In genomic region chr2:117661619-117662018, GRCh38 we compare ENCODE assay signal across 12 cellular contexts.
DNase-seq lines count a peak whose midpoint lies in the region; ATAC-seq and TF ChIP-seq lines count a peak whose summit lies in the region.
"Had no signal": no experiment of that assay in that cellular context is flagged by ENCODE, and none has a peak within 500 bp of the region (broad histone marks: within the 10 kb centered on the region; RNA-seq: fewer than 3 reads in every experiment).

No MANE protein-coding gene starts in this region.

- no peak overlapping the region for H4K8ac ChIP-seq in H9 (replicated peaks; ENCODE audit: insufficient read length, low read depth, low read length)

- H2BK120ac ChIP-seq in H9 (ENCODE audit: low read depth, low read length, poor library complexity, severe bottlenecking) = no peak overlapping the region

- no peaks in the 10 kb centered on the region for H3K36me3 ChIP-seq in SJCRH30

- no peak overlapping the region for H3K14ac ChIP-seq in H9 (ENCODE audit: insufficient read depth, low read length)

- H3K27ac ChIP-seq in H9 (ENCODE audit: insufficient read length, low read depth, low read length) (no peak overlapping the region), SJCRH30 (no peak overlapping the region)
- H3K27ac ChIP-seq: C4-2B had no signal

- no peaks in the 10 kb centered on the region for H3K79me2 ChIP-seq in H9 (ENCODE audit: insufficient read depth, low read length)

- ATAC-seq in HG02588 (IDR thresholded peaks at IDR 0.05; ENCODE audit: unreplicated experiment) = no peak

- H2BK20ac ChIP-seq in H9 (ENCODE audit: low read depth, low read length, poor library complexity, severe bottlenecking) = no peak overlapping the region

- no peak overlapping the region for H3K23ac ChIP-seq in H9 (ENCODE audit: insufficient read length, low read depth, low read length)

- H3T11ph ChIP-seq in H9 (ENCODE audit: low read length) = no peak overlapping the region

- TF ChIP-seq CTCF in H9 (conservative IDR thresholded peaks at IDR 0.05) = no peak
- no peak for TF ChIP-seq CTCF in brain (conservative IDR thresholded peaks at IDR 0.05)
- no peak for TF ChIP-seq CTCF in nephron progenitor cell (IDR thresholded peaks at IDR 0.05)
- TF ChIP-seq CTCF in type B pancreatic cell (conservative IDR thresholded peaks at IDR 0.05) = no peak

- H3K9me3 Mint-ChIP-seq in H9 (no peaks in the 10 kb centered on the region; a peak in 1 of 5 replicates), brain (peaks cover 0 to 3% (median 0%) of the 10 kb centered on the region in 5 experiments), nephron progenitor cell (no peaks in the 10 kb centered on the region), type B pancreatic cell (no peaks in the 10 kb centered on the region)

- H3K27me3 ChIP-seq in H9 (ENCODE audit: insufficient read depth, low read length) (no peaks in the 10 kb centered on the region), SJCRH30 (no peaks in the 10 kb centered on the region)

- no peak overlapping the region for H4K5ac ChIP-seq in H9 (ENCODE audit: insufficient read length, low read depth, low read length)

- H2BK15ac ChIP-seq in H9 (ENCODE audit: low read depth, low read length) = no peak overlapping the region

- no peak overlapping the region for H3K9ac ChIP-seq in H9 (ENCODE audit: extremely low read depth, insufficient read length, low read length)

- H3K4me1 ChIP-seq in H9 (ENCODE audit: insufficient read depth, low read length) (no peaks in the 10 kb centered on the region), SJCRH30 (no peaks in the 10 kb centered on the region)

- H3K56ac ChIP-seq in H9 (ENCODE audit: insufficient read length, low read depth, low read length) = no peak overlapping the region

- no peaks in the 10 kb centered on the region for H3K23me2 ChIP-seq in H9 (ENCODE audit: insufficient read length, low read depth, low read length, poor library complexity, severe bottlenecking)

- H3K27ac Mint-ChIP-seq in H9 (peak overlapping the region; percentile 59 to 90 (median 61); a peak in 5 of 7 replicates), brain (peak overlapping the region in 3 of 5 experiments; percentile 41 to 95 (median 50)), nephron progenitor cell (peak overlapping the region; percentile 96), type B pancreatic cell (peak overlapping the region; percentile 50)
- H3K27ac Mint-ChIP-seq: B cell; CD4-positive, alpha-beta memory T cell had no signal

- H3K4me2 ChIP-seq in H9 (ENCODE audit: insufficient read depth, insufficient read length, low read length) = no peak overlapping the region

- no peak overlapping the region for H2BK5ac ChIP-seq in H9 (ENCODE audit: insufficient read length, low read length)

- H2BK12ac ChIP-seq in H9 (ENCODE audit: insufficient read length, low read depth, low read length) = no peak overlapping the region

- H3K9me3 ChIP-seq in H9 (ENCODE audit: control insufficient read depth, low read depth, low read length) (no peaks in the 10 kb centered on the region), SJCRH30 (replicated peaks) (no peaks in the 10 kb centered on the region)

- H4K20me1 ChIP-seq in H9 (ENCODE audit: control insufficient read depth, insufficient read depth, insufficient read length) = no peaks in the 10 kb centered on the region

- no peak overlapping the region for H3K4me3 ChIP-seq in SJCRH30

- H3K4ac ChIP-seq in H9 (ENCODE audit: low read depth, low read length) = no peak overlapping the region

- H3K18ac ChIP-seq in H9 (ENCODE audit: insufficient read length, low read depth, low read length) = no peak overlapping the region

- H3K4me1 Mint-ChIP-seq in H9 (peaks cover 21 to 24% of the 10 kb centered on the region in 2 experiments), brain (peaks cover 29% of the 10 kb centered on the region), nephron progenitor cell (peaks cover 44% of the 10 kb centered on the region), type B pancreatic cell (ENCODE audit: unreplicated experiment) (peaks cover 9% of the 10 kb centered on the region)
- H3K4me1 Mint-ChIP-seq: B cell; CD4-positive, alpha-beta memory T cell had no signal

- H3K27me3 Mint-ChIP-seq in H9 (ENCODE audit: low read depth) (no peaks in the 10 kb centered on the region), brain (no peaks in the 10 kb centered on the region), nephron progenitor cell (ENCODE audit: low read depth, poor library complexity) (peaks cover 8% of the 10 kb centered on the region), type B pancreatic cell (peaks cover 5% of the 10 kb centered on the region)
- H3K27me3 Mint-ChIP-seq: B cell; CD4-positive, alpha-beta memory T cell had no signal

- H3K36me3 Mint-ChIP-seq in H9 (ENCODE audit: insufficient read depth in 1 of 3, low read depth in 3 of 3) = no peaks in the 10 kb centered on the region
- H3K36me3 Mint-ChIP-seq in brain = no peaks in the 10 kb centered on the region
- H3K36me3 Mint-ChIP-seq in nephron progenitor cell (ENCODE audit: low read depth) = no peaks in the 10 kb centered on the region
- H3K36me3 Mint-ChIP-seq in type B pancreatic cell = no peaks in the 10 kb centered on the region
- H3K36me3 Mint-ChIP-seq: CD4-positive, alpha-beta memory T cell had no signal

- no peak overlapping the region for H2AFZ ChIP-seq in H9 (ENCODE audit: low read length)

- no peak overlapping the region for H2AK5ac ChIP-seq in H9 (ENCODE audit: insufficient read length, low read length)

- WGBS in H9 (ENCODE audit: extremely low coverage, insufficient read length, low lambda C conversion rate) = no CpG with 5 or more reads among the region's 5 CpGs

- DNase-seq in H9 = no peak
- no peak for DNase-seq in nephron progenitor cell
- DNase-seq in type B pancreatic cell (ENCODE audit: extremely low spot score, unreplicated experiment) = no peak
- DNase-seq in NCI-H82 treated with DMSO at 0.1 percent for 48 hours (lab: John Stamatoyannopoulos, UW; ENCODE audit: unreplicated experiment) = no peak
- DNase-seq in SJCRH30 = no peak
- DNase-seq: CD4-positive, alpha-beta memory T cell; DMS79; IMR-90 had no signal

- no peak overlapping the region for H4K91ac ChIP-seq in H9 (ENCODE audit: insufficient read length, low read depth, low read length)

- peak overlapping the region in 1 of 2 experiments; percentile 38; a peak in 1 of 5 replicates for H3K4me3 Mint-ChIP-seq in H9
- no peak overlapping the region for H3K4me3 Mint-ChIP-seq in brain
- peak overlapping the region; percentile 43 for H3K4me3 Mint-ChIP-seq in nephron progenitor cell
- no peak overlapping the region for H3K4me3 Mint-ChIP-seq in type B pancreatic cell
- H3K4me3 Mint-ChIP-seq: B cell; CD4-positive, alpha-beta memory T cell had no signal

- no peaks in the 10 kb centered on the region for H3K79me1 ChIP-seq in H9 (ENCODE audit: insufficient read depth, low read depth, low read length, poor library complexity, severe bottlenecking)
